In genomic region chr20:38460040-38460623, GRCh38 we compare ENCODE assay signal across 9 cellular contexts. TPM values are rescaled to one million over a fixed set of nuclear protein-coding genes. Genes with fewer than 3 reads are reported as not detected.
DNase-seq lines count a peak whose midpoint lies in the region; ATAC-seq and TF ChIP-seq lines count a peak whose summit lies in the region.
"Had no signal": no experiment of that assay in that cellular context is flagged by ENCODE, and none has a peak within 500 bp of the region (broad histone marks: within the 10 kb centered on the region; RNA-seq: fewer than 3 reads in every experiment).

No MANE protein-coding gene starts in this region.

- DNase-seq in DMS 273 (lab: John Stamatoyannopoulos, UW; ENCODE audit: unreplicated experiment): peak; percentile 85
- DNase-seq in NCI-H1105 (lab: John Stamatoyannopoulos, UW): peak; percentile 54
- DNase-seq in WERI-Rb-1: no peak
- peak in 1 of 2 donors; percentile 68 for DNase-seq in left colon
- no peak for DNase-seq in activated T-cell treated with anti-CD3 and anti-CD28 coated beads, Interleukin-2, amount 50 U/mL, for 48 hours
- no peak for DNase-seq in mesenteric fat pad (ENCODE audit: low spot score)
- DNase-seq in stimulated activated naive B cell treated with anti-CD40 and anti-IgM and Interleukin-4, amounts not matched to agents 10 μg/mL and 1 μg/mL and 100 μg/mL, for 72 hours: no peak

- no peak for TF ChIP-seq CTCF in WERI-Rb-1 (IDR thresholded peaks at IDR 0.05; ENCODE audit: low read depth, low read length)

- intact Hi-C loops in left colon (cut with DNase I, micrococcal nuclease): no loop called here

- H3K36me3 Mint-ChIP-seq in stimulated activated naive B cell treated with anti-CD40 and anti-IgM and Interleukin-4, amounts not matched to agents 10 μg/mL and 1 μg/mL and 100 μg/mL, for 72 hours: no peaks in the 10 kb centered on the region
- H3K36me3 Mint-ChIP-seq: memory B cell had no signal

- H3K4me3 Mint-ChIP-seq in stimulated activated naive B cell treated with anti-CD40 and anti-IgM and Interleukin-4, amounts not matched to agents 10 μg/mL and 1 μg/mL and 100 μg/mL, for 72 hours: no peak overlapping the region
- H3K4me3 Mint-ChIP-seq: memory B cell had no signal

- peak overlapping the region; percentile 44 for H3K27ac ChIP-seq in WERI-Rb-1

- peak; percentile 99 for ATAC-seq in left colon
- ATAC-seq in HG03571 (IDR thresholded peaks at IDR 0.05; ENCODE audit: unreplicated experiment): no peak
- no peak for ATAC-seq in stimulated activated naive B cell treated with anti-CD40 and anti-IgM and Interleukin-4, amounts not matched to agents 10 μg/mL and 1 μg/mL and 100 μg/mL, for 72 hours (replicated peaks)

- H3K4me1 Mint-ChIP-seq in stimulated activated naive B cell treated with anti-CD40 and anti-IgM and Interleukin-4, amounts not matched to agents 10 μg/mL and 1 μg/mL and 100 μg/mL, for 72 hours: no peaks in the 10 kb centered on the region
- H3K4me1 Mint-ChIP-seq: memory B cell had no signal

- H3K27me3 Mint-ChIP-seq in stimulated activated naive B cell treated with anti-CD40 and anti-IgM and Interleukin-4, amounts not matched to agents 10 μg/mL and 1 μg/mL and 100 μg/mL, for 72 hours: no peaks in the 10 kb centered on the region
- H3K27me3 Mint-ChIP-seq: memory B cell had no signal

- H3K27me3 ChIP-seq in WERI-Rb-1 (ENCODE audit: insufficient read depth, low read depth, severe bottlenecking): no peaks in the 10 kb centered on the region

- H3K4me3 ChIP-seq in WERI-Rb-1 (ENCODE audit: low read depth, low read length): no peak overlapping the region

- H3K27ac Mint-ChIP-seq in stimulated activated naive B cell treated with anti-CD40 and anti-IgM and Interleukin-4, amounts not matched to agents 10 μg/mL and 1 μg/mL and 100 μg/mL, for 72 hours: no peak overlapping the region
- H3K27ac Mint-ChIP-seq: memory B cell had no signal

- no peaks in the 10 kb centered on the region for H3K36me3 ChIP-seq in WERI-Rb-1

- H3K9me3 Mint-ChIP-seq in stimulated activated naive B cell treated with anti-CD40 and anti-IgM and Interleukin-4, amounts not matched to agents 10 μg/mL and 1 μg/mL and 100 μg/mL, for 72 hours: no peaks in the 10 kb centered on the region
- H3K9me3 Mint-ChIP-seq: memory B cell had no signal

- H3K9me3 ChIP-seq in WERI-Rb-1 (ENCODE audit: severe bottlenecking): peaks cover 4% of the 10 kb centered on the region

RNA-seq across cellular contexts. Expression of gene RALGAPB, which starts 12.5 kb away (rescaled TPM):
- 10 to 100 TPM; 37.1 to 44.4 TPM for total RNA-seq in left colon
- 29.7 TPM for total RNA-seq in mesenteric fat pad

RNA-seq across cellular contexts. Expression of gene SNHG17, which starts 25.0 kb away (rescaled TPM):
- total RNA-seq in left colon (10 to 100 TPM; 15.8 to 43.5 TPM), mesenteric fat pad (63.9 TPM)

Comparison
In these comparisons a context has a peak if more than half of its experiments do, and no peak if none do; other contexts are left out.
1. DNase-seq: peak in DMS 273 (single experiment) and NCI-H1105 (single experiment); none in WERI-Rb-1 (single experiment), activated T-cell treated with anti-CD3 and anti-CD28 coated beads, Interleukin-2, amount 50 U/mL, for 48 hours (0 of 2), mesenteric fat pad (single experiment) and stimulated activated naive B cell treated with anti-CD40 and anti-IgM and Interleukin-4, amounts not matched to agents 10 μg/mL and 1 μg/mL and 100 μg/mL, for 72 hours (single experiment).